ENCODE assay signal across 14 cellular contexts in the genomic region with DNA sequence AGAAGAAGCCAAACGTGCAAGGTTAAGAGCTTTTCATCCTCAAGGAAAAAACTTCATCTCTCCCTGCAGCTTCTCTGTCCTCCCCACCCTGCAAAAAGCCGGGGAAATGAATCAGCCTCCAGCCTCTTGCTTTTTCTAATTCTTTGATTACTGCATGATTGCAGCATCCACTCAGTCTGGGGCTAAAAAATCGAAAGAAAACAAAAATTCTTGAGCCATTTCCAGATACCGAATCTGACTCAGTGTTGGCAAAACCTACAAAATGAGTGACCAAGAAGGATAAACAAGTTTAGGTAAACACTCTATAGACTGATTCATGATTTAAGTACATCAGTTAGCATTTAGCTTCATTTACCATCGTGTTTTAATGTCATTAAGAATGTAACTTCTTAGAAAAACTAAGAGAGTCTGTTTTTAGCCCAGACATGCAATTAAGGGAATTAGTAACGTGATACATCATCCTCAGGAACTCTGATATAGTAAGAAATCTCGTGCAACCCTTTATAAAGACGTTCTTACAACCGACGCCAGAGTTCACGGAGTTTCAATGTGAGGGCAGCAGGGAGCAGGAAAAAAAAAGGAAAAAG.
DNase-seq lines count a peak whose midpoint lies in the region; ATAC-seq, FAIRE-seq and TF ChIP-seq lines count a peak whose summit lies in the region.
"Had no signal": no experiment of that assay in that cellular context is flagged by ENCODE, and none has a peak within 500 bp of the region (broad histone marks: within the 10 kb centered on the region; RNA-seq: fewer than 3 reads in every experiment).

No MANE protein-coding gene starts in this region.

- ATAC-seq in HepG2 (no peak), HG03108 (IDR thresholded peaks at IDR 0.05; ENCODE audit: unreplicated experiment) (no peak)

- H3K36me3 ChIP-seq in esophagus squamous epithelium (no peaks in the 10 kb centered on the region), prostate gland (no peaks in the 10 kb centered on the region), HepG2 (replicated peaks in 1 of 2; ENCODE audit: control insufficient read depth in 1 of 2, insufficient read depth in 2 of 2, low read length in 2 of 2) (no peaks in the 10 kb centered on the region)

- H3K27me3 ChIP-seq in esophagus squamous epithelium (peaks cover 0 to 29% (median 0%) of the 10 kb centered on the region in 4 donors), prostate gland (replicated peaks; ENCODE audit: insufficient read depth) (peaks cover 14% of the 10 kb centered on the region), HepG2 (ENCODE audit: control insufficient read depth in 1 of 2, insufficient read depth in 2 of 2, low read length in 2 of 2) (peaks cover 6 to 62% of the 10 kb centered on the region in 2 experiments; a peak in 3 of 5 replicates)

- DNase-seq in EL, result peak; percentile 87
- DNase-seq in RWPE1 (ENCODE audit: low spot score), result peak; percentile 15
- DNase-seq in esophagus squamous epithelium (lab: John Stamatoyannopoulos, UW), result no peak
- no peak for DNase-seq in prostate gland (ENCODE audit: low spot score)
- DNase-seq in HepG2 (ENCODE audit: low spot score), result no peak
- DNase-seq in mucosa of gallbladder (ENCODE audit: low spot score), result no peak
- DNase-seq in NCI-H2081 treated with DMSO at 0.1 percent for 48 hours (lab: John Stamatoyannopoulos, UW), result no peak
- DNase-seq: activated CD8-positive, alpha-beta memory T cell treated with anti-CD3 and anti-CD28 coated beads for 24 hours; activated naive CD4-positive, alpha-beta T cell treated with anti-CD3 and anti-CD28 coated beads, Interleukin-2, amount 50 U/mL, for 16 hours; NCI-H1048; NCI-H510A; RPMI8226 had no signal

- no peak overlapping the region for H2AFZ ChIP-seq in HepG2 (ENCODE audit: low read length)

- POLR2A ChIA-PET in RWPE1 (lab: Yijun Ruan, JAX; ENCODE audit: low non-redundant PET) (no interaction called here), HepG2 (lab: Yijun Ruan, JAX) (no interaction called here)

- H3K9ac ChIP-seq in HepG2 (ENCODE audit: insufficient read depth, low read depth, low read length), result no peak overlapping the region

- FAIRE-seq in HepG2 (lab: Jason Lieb, UNC), result no peak
- FAIRE-seq: HTR-8/SVneo had no signal

- H3K27ac ChIP-seq in RWPE1 (no peak overlapping the region), esophagus squamous epithelium (peak overlapping the region; percentile 14 to 77 (median 72)), prostate gland (peak overlapping the region; percentile 31), HepG2 (ENCODE audit: extremely low read length, insufficient read depth, low read length) (no peak overlapping the region)

- WGBS in esophagus squamous epithelium, 2 donors, result 11 to 15% methylated on average over 11 of the region's 11 CpGs
- WGBS in prostate gland, result 7% methylated on average over 11 of the region's 11 CpGs
- WGBS in HepG2 (ENCODE audit: low lambda C conversion rate), result 8% methylated on average over 11 of the region's 11 CpGs

- H3K9me3 ChIP-seq in esophagus squamous epithelium (no peaks in the 10 kb centered on the region), prostate gland (no peaks in the 10 kb centered on the region), HepG2 (ENCODE audit: low read length) (no peaks in the 10 kb centered on the region)

- H3K4me2 ChIP-seq in HepG2 (ENCODE audit: low read depth, low read length), result no peak overlapping the region

- TF ChIP-seq RAD21 in HepG2 (CRISPR knock-in tag; IDR thresholded peaks at IDR 0.05), result no peak

- CTCF ChIA-PET in RWPE1 (lab: Yijun Ruan, JAX), result interaction anchor here (0.6 kb wide), 1 partner anchor 36 kb away, joined by 4 read pairs; no protein-coding TSS in a partner anchor
- CTCF ChIA-PET in HepG2 (lab: Yijun Ruan, JAX; ENCODE audit: low intra/inter-chr PET ratio, low total read pairs), result no interaction called here

- TF ChIP-seq POLR2A in esophagus squamous epithelium (IDR thresholded peaks at IDR 0.05), result peak in 1 of 4 donors; percentile 20
- no peak for TF ChIP-seq POLR2A in prostate gland (IDR thresholded peaks at IDR 0.05)
- TF ChIP-seq POLR2A in HepG2 (IDR thresholded peaks at IDR 0.05; ENCODE audit: insufficient read depth in 1 of 2, low read depth in 2 of 2, low read length in 2 of 2), result no peak

- H3K4me1 ChIP-seq in esophagus squamous epithelium, result peaks cover 0 to 7% (median 0%) of the 10 kb centered on the region in 3 donors
- H3K4me1 ChIP-seq in prostate gland (replicated peaks), result no peaks in the 10 kb centered on the region
- H3K4me1 ChIP-seq in HepG2 (ENCODE audit: insufficient read depth, low read length), result no peaks in the 10 kb centered on the region

- intact Hi-C loops in esophagus squamous epithelium (cut with DNase I), result no loop called here
- intact Hi-C loops in prostate gland (cut with DNase I), result no loop called here
- intact Hi-C loops in HepG2 (cut with micrococcal nuclease; ENCODE audit: unreplicated experiment), result no loop called here

- no peaks in the 10 kb centered on the region for H3K79me2 ChIP-seq in HepG2 (ENCODE audit: insufficient read depth, low read length)

- no TSS peak for BruUV-seq in HepG2 (replicated peaks; lab: Mats Ljungman, UMichigan)

- peak overlapping the region in 2 of 4 donors; percentile 10 to 25 for H3K4me3 ChIP-seq in esophagus squamous epithelium
- no peak overlapping the region for H3K4me3 ChIP-seq in prostate gland
- H3K4me3 ChIP-seq in HepG2 (replicated peaks in 1 of 3; ENCODE audit: insufficient read depth in 1 of 3, low read depth in 2 of 3, low read length in 3 of 3), result no peak overlapping the region

- TF ChIP-seq CTCF in RWPE1 (conservative IDR thresholded peaks at IDR 0.05; ENCODE audit: low read depth), result no peak
- TF ChIP-seq CTCF in esophagus squamous epithelium (IDR thresholded peaks at IDR 0.05), result no peak
- TF ChIP-seq CTCF in prostate gland (IDR thresholded peaks at IDR 0.05), result no peak
- TF ChIP-seq CTCF in HepG2 (CRISPR knock-in tag; IDR thresholded peaks at IDR 0.05), result no peak

- TF ChIP-seq EP300 in HepG2 (IDR thresholded peaks at IDR 0.05; ENCODE audit: low read depth in 2 of 2, low read length in 2 of 2), result no peak
- no peak for TF ChIP-seq EP300 in HepG2 (CRISPR knock-in tag; IDR thresholded peaks at IDR 0.05; ENCODE audit: borderline replicate concordance)

- no peaks in the 10 kb centered on the region for H4K20me1 ChIP-seq in HepG2 (ENCODE audit: insufficient read depth, low read length)

- in situ Hi-C loops in HepG2 (cut with HindIII; ENCODE audit: extremely low pct_ligation_motif_present, low pct_unique_long_range_greater_than_20kb), result no loop called here

TF ChIP-seq in HepG2, 621 proteins besides CTCF, POLR2A, EP300 and RAD21:
- TF ChIP-seq SRY (CRISPR knock-in tag; IDR thresholded peaks at IDR 0.05) (no peak), ZNF777 (CRISPR knock-in tag; IDR thresholded peaks at IDR 0.05) (no peak), PAWR (CRISPR knock-in tag; IDR thresholded peaks at IDR 0.05; ENCODE audit: borderline replicate concordance) (no peak), NFE2L2 (IDR thresholded peaks at IDR 0.05; ENCODE audit: low read length) (no peak), ZNF543 (CRISPR knock-in tag; IDR thresholded peaks at IDR 0.05) (no peak)

Comparison
In these comparisons a context has a peak if more than half of its experiments do, and no peak if none do; other contexts are left out.
1. DNase-seq: peak in EL (single experiment) and RWPE1 (single experiment); none in esophagus squamous epithelium (single experiment), prostate gland (single experiment), HepG2 (single experiment), mucosa of gallbladder (single experiment) and NCI-H2081 treated with DMSO at 0.1 percent for 48 hours (single experiment).
2. H3K27ac ChIP-seq: peak in esophagus squamous epithelium (4 of 4) and prostate gland (2 of 2); none in RWPE1 (single experiment) and HepG2 (single experiment).